In the genomic region with DNA sequence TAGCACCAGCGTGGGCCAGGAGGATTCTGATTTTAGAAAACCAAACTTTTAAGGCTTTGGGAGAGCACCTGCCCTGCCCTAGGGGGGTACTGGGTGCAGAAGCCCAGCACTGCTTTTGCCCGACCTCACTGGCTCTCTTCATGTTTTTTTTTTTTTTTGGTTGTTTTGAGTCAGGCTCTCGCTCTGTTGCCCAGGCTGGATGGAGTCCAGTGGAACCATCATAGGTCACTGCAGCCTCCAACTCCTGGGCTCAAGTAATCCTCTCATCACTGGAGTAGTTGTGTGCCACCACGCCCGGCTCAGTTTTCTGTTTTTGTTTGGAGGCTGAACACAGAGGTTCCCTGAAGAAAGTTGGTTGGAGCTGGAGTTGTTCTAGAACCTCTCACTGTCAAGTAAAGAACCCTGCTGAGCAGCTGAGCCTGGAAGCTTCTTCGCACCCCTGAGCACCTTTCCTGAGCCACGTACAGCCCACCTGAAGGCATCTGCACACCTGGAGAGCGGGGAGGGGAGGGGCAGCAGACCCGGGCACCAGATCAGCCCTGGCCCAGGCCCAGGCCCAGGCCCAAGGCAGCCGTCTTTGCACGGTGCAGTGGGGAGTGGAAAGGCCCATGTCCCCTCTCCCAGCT, we compare ENCODE assay signal across 1 cellular context.
TF ChIP-seq lines count a peak whose summit lies in the region.

No MANE protein-coding gene starts in this region.

TF ChIP-seq in GM12878, 131 proteins besides CTCF, POLR2A, EP300 and RAD21 (continued from another document):
- TF ChIP-seq, protein P1, sequence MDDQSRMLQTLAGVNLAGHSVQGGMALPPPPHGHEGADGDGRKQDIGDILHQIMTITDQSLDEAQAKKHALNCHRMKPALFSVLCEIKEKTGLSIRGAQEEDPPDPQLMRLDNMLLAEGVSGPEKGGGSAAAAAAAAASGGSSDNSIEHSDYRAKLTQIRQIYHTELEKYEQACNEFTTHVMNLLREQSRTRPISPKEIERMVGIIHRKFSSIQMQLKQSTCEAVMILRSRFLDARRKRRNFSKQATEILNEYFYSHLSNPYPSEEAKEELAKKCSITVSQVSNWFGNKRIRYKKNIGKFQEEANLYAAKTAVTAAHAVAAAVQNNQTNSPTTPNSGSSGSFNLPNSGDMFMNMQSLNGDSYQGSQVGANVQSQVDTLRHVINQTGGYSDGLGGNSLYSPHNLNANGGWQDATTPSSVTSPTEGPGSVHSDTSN (IDR thresholded peaks at IDR 0.05; ENCODE audit: insufficient replicate concordance, low read depth, low read length) = no peak
- TF ChIP-seq LARP7 (IDR thresholded peaks at IDR 0.05) (no peak), SUZ12 (IDR thresholded peaks at IDR 0.05; ENCODE audit: unreplicated experiment) (no peak), RFX5 (IDR thresholded peaks at IDR 0.05; ENCODE audit: low read depth, low read length) (no peak), ATF7 (IDR thresholded peaks at IDR 0.05; ENCODE audit: low read depth) (no peak), MXI1 (IDR thresholded peaks at IDR 0.05; ENCODE audit: low read depth, low read length) (no peak), HCFC1 (IDR thresholded peaks at IDR 0.05; ENCODE audit: low read length) (no peak), IRF4 (IDR thresholded peaks at IDR 0.05; ENCODE audit: low read depth, low read length) (no peak), CREM (IDR thresholded peaks at IDR 0.05; ENCODE audit: low read depth) (no peak), JUNB (IDR thresholded peaks at IDR 0.05) (no peak), NFIC (IDR thresholded peaks at IDR 0.05; ENCODE audit: low read depth, low read length) (no peak), ESRRA (IDR thresholded peaks at IDR 0.05; ENCODE audit: low read length) (no peak), MEF2A (IDR thresholded peaks at IDR 0.05; ENCODE audit: insufficient read depth, low read depth, low read length) (no peak)
- TF ChIP-seq, protein P2, sequence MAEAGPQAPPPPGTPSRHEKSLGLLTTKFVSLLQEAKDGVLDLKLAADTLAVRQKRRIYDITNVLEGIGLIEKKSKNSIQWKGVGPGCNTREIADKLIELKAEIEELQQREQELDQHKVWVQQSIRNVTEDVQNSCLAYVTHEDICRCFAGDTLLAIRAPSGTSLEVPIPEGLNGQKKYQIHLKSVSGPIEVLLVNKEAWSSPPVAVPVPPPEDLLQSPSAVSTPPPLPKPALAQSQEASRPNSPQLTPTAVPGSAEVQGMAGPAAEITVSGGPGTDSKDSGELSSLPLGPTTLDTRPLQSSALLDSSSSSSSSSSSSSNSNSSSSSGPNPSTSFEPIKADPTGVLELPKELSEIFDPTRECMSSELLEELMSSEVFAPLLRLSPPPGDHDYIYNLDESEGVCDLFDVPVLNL (IDR thresholded peaks at IDR 0.05; ENCODE audit: low read depth, low read length) = no peak
